ENCODE assay signal across 8 cellular contexts in the genomic region with DNA sequence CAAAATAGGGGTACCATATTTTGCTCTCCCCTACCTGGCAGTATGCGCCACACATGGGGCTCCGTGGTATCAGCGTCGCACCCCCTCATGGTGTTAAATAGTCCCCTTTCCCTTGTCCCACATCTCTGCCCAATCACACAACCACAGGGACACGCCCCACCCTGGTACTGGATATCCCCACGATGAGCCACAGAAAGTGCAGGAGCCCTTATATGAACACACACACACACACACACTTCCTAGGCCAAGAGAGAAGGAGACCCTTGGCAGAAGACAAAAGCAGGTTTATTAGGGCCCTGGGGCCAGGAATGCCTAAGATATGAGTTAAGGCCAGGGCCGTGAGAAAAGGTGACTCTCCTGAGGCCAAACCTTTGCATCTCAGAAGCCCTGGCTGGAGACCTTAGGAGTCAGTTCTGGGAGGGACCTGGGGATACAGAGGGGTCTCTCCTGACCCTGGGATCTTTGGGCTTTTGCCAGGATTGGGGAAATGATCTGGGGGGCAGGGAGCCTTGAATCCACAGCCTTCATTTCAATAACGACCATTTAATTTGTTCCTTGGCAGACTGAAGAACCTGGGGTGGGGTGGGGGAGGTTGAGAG. TPM values are rescaled to one million over a fixed set of nuclear protein-coding genes. Genes with fewer than 3 reads are reported as not detected.
A peak's percentile ranks its signal among the peaks of the same experiment; 100 is the strongest.
DNase-seq lines count a peak whose midpoint lies in the region.

No MANE protein-coding gene starts in this region.

- H3K27me3 Mint-ChIP-seq in activated T-cell treated with anti-CD3 and anti-CD28 coated beads, Interleukin-2, amount 50 U/mL, for 24 hours = peaks cover 58% of the 10 kb centered on the region

- peak overlapping the region; percentile 79 for H3K4me3 Mint-ChIP-seq in activated T-cell treated with anti-CD3 and anti-CD28 coated beads, Interleukin-2, amount 50 U/mL, for 24 hours

- no peaks in the 10 kb centered on the region for H3K9me3 Mint-ChIP-seq in activated T-cell treated with anti-CD3 and anti-CD28 coated beads, Interleukin-2, amount 50 U/mL, for 24 hours

- DNase-seq in activated T-cell treated with anti-CD3 and anti-CD28 coated beads, Interleukin-2, amount 50 U/mL, for 24 hours = peak; percentile 34
- DNase-seq in activated T-cell treated with anti-CD3 and anti-CD28 coated beads for 4 hours = no peak
- peak; percentile 31 to 32 for DNase-seq in activated T-cell treated with anti-CD3 and anti-CD28 coated beads, Interleukin-2, amount 50 U/mL, for 48 hours
- peak; percentile 43 for DNase-seq in kidney tubule cell (ENCODE audit: low spot score)
- no peak for DNase-seq in SW 1271 (lab: John Stamatoyannopoulos, UW)
- no peak for DNase-seq in stimulated activated CD4-positive, alpha-beta T cell treated with anti-CD3 and anti-CD28 coated beads, Interleukin-2, amount 100 ng/mL, for 24 hours
- DNase-seq in effector memory CD4-positive, alpha-beta T cell = no peak

- peak overlapping the region; percentile 33 for H3K27ac ChIP-seq in thymus (ENCODE audit: low read depth)
- no peak overlapping the region for H3K27ac ChIP-seq in effector memory CD4-positive, alpha-beta T cell (ENCODE audit: insufficient read depth, low read length, poor library complexity, severe bottlenecking)

- H3K36me3 ChIP-seq in thymus (ENCODE audit: control insufficient read depth, insufficient read depth) = no peaks in the 10 kb centered on the region
- no peaks in the 10 kb centered on the region for H3K36me3 ChIP-seq in effector memory CD4-positive, alpha-beta T cell (ENCODE audit: control insufficient read depth, insufficient read depth, low read length)

- no peaks in the 10 kb centered on the region for H3K9me3 ChIP-seq in thymus (ENCODE audit: control insufficient read depth)
- no peaks in the 10 kb centered on the region for H3K9me3 ChIP-seq in effector memory CD4-positive, alpha-beta T cell (ENCODE audit: control insufficient read depth, low read length)

- H3K36me3 Mint-ChIP-seq in activated T-cell treated with anti-CD3 and anti-CD28 coated beads, Interleukin-2, amount 50 U/mL, for 24 hours (ENCODE audit: low read depth) = no peaks in the 10 kb centered on the region

- no peak overlapping the region for H3K27ac Mint-ChIP-seq in activated T-cell treated with anti-CD3 and anti-CD28 coated beads, Interleukin-2, amount 50 U/mL, for 24 hours

- H3K4me3 ChIP-seq in thymus (ENCODE audit: low read length) = no peak overlapping the region
- H3K4me3 ChIP-seq in effector memory CD4-positive, alpha-beta T cell (ENCODE audit: insufficient read depth, low read depth, low read length, poor library complexity, severe bottlenecking) = no peak overlapping the region

- peaks cover 32% of the 10 kb centered on the region for H3K4me1 Mint-ChIP-seq in activated T-cell treated with anti-CD3 and anti-CD28 coated beads, Interleukin-2, amount 50 U/mL, for 24 hours (ENCODE audit: low read depth)

- peaks cover 20% of the 10 kb centered on the region for H3K27me3 ChIP-seq in thymus (ENCODE audit: control insufficient read depth, insufficient read depth)
- H3K27me3 ChIP-seq in effector memory CD4-positive, alpha-beta T cell (replicated peaks; ENCODE audit: control insufficient read depth, insufficient read depth, low read length, poor library complexity, severe bottlenecking) = no peaks in the 10 kb centered on the region

- 41% methylated on average over 8 of the region's 8 CpGs for WGBS in thymus

- peaks cover 8% of the 10 kb centered on the region for H3K4me1 ChIP-seq in thymus (ENCODE audit: control insufficient read depth, insufficient read depth, low read length)
- peaks cover 23% of the 10 kb centered on the region for H3K4me1 ChIP-seq in effector memory CD4-positive, alpha-beta T cell (ENCODE audit: control insufficient read depth, insufficient read depth, low read length, poor library complexity, severe bottlenecking)

RNA-seq across cellular contexts. Expression of gene COPZ2, which starts 11.6 kb away (rescaled TPM):
- polyA plus RNA-seq in thymus = 16.3 TPM

RNA-seq across cellular contexts. Expression of gene NFE2L1, which starts 22.2 kb away (rescaled TPM):
- 88.1 TPM for polyA plus RNA-seq in thymus

RNA-seq across cellular contexts. Expression of gene CDK5RAP3, which starts 55.1 kb away (rescaled TPM):
- polyA plus RNA-seq in thymus = 684 TPM

Comparison
In these comparisons a context has a peak if more than half of its experiments do, and no peak if none do; other contexts are left out.
1. DNase-seq: peak in activated T-cell treated with anti-CD3 and anti-CD28 coated beads, Interleukin-2, amount 50 U/mL, for 24 hours (single experiment), activated T-cell treated with anti-CD3 and anti-CD28 coated beads, Interleukin-2, amount 50 U/mL, for 48 hours (2 of 2) and kidney tubule cell (single experiment); none in activated T-cell treated with anti-CD3 and anti-CD28 coated beads for 4 hours (single experiment), SW 1271 (0 of 2), stimulated activated CD4-positive, alpha-beta T cell treated with anti-CD3 and anti-CD28 coated beads, Interleukin-2, amount 100 ng/mL, for 24 hours (0 of 2) and effector memory CD4-positive, alpha-beta T cell (0 of 3).